8 cellular contexts compared by ENCODE assay signal in the genomic region with DNA sequence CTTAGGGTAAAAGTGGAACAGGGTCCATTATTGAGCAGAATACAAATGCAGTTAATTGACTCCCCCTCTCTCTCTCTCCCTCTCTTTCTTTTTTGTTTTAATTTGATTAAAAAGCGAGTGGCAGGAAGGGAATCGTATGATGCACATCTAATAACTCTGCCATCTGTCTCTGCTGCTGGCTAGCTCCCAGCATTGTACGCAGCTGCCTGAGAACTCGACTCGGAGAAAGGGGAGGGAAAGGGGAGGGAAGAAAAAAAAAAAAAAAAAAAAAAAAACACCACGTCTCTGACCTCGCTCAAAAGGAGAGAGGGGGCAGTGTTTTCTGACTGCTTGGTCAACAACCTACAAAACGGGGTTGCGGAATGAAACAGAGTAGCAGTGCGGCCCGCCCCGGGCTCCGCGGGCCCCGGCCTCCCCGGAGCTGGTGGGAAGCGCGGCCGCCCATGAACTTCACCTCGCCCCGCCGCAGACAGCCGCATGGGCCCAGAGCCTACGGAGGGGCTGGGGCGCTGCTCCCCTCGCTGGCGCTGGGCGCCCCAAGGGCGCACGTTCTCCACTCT.
A peak's percentile ranks its signal among the peaks of the same experiment; 100 is the strongest.
DNase-seq lines count a peak whose midpoint lies in the region; ATAC-seq and TF ChIP-seq lines count a peak whose summit lies in the region.

No MANE protein-coding gene starts in this region.

- H3K27ac Mint-ChIP-seq in activated CD8-positive, alpha-beta T cell treated with anti-CD3 and anti-CD28 coated beads for 36 hours, result no peak overlapping the region
- H3K27ac Mint-ChIP-seq in nephron, result peak overlapping the region; percentile 90 to 93 (median 90)

- H3K36me3 Mint-ChIP-seq in activated CD8-positive, alpha-beta T cell treated with anti-CD3 and anti-CD28 coated beads for 36 hours (ENCODE audit: low read depth), result no peaks in the 10 kb centered on the region
- no peaks in the 10 kb centered on the region for H3K36me3 Mint-ChIP-seq in nephron (ENCODE audit: low read depth)

- H3K4me3 ChIP-seq in AG04449 (ENCODE audit: low read depth, low read length), result peak overlapping the region; percentile 63

- CTCF ChIA-PET in AG04449 (lab: Yijun Ruan, JAX), result interaction anchor here (1.0 to 2.2 kb wide), 4 partner anchors 12 to 92 kb away, joined by 3 to 7 read pairs (median 4); no protein-coding TSS in a partner anchor
- CTCF ChIA-PET in activated CD8-positive, alpha-beta T cell treated with anti-CD3 and anti-CD28 coated beads for 36 hours (lab: Charles Lee), result no interaction called here

- no peaks in the 10 kb centered on the region for H3K9me3 Mint-ChIP-seq in activated CD8-positive, alpha-beta T cell treated with anti-CD3 and anti-CD28 coated beads for 36 hours
- H3K9me3 Mint-ChIP-seq in nephron, result no peaks in the 10 kb centered on the region

- POLR2A ChIA-PET in AG04449 (lab: Yijun Ruan, JAX), result interaction anchor here (0.5 to 1.0 kb wide), 3 partner anchors 59 to 441 kb away, joined by 3 to 7 read pairs (median 3); no protein-coding TSS in a partner anchor
- POLR2A ChIA-PET in activated CD8-positive, alpha-beta T cell treated with anti-CD3 and anti-CD28 coated beads for 36 hours (lab: Charles Lee), result no interaction called here

- peak; percentile 71 for DNase-seq in AG04449 (ENCODE audit: low read depth, low spot score)
- DNase-seq in NCI-H187 (lab: John Stamatoyannopoulos, UW), result peak; percentile 49 to 65
- DNase-seq in activated CD8-positive, alpha-beta T cell treated with anti-CD3 and anti-CD28 coated beads for 36 hours, result peak; percentile 23
- DNase-seq in foreskin melanocyte, result peak; percentile 89
- no peak for DNase-seq in activated CD4-positive, CD25-positive, alpha-beta regulatory T cell (lab: John Stamatoyannopoulos, UW)

- TF ChIP-seq CTCF in AG04449 (IDR thresholded peaks at IDR 0.05; ENCODE audit: insufficient read depth, low read length, missing control alignments) (no peak), nephron (IDR thresholded peaks at IDR 0.05; ENCODE audit: unreplicated experiment in 3 of 3) (no peak)
- TF ChIP-seq CTCF in activated CD8-positive, alpha-beta T cell treated with anti-CD3 and anti-CD28 coated beads for 36 hours (IDR thresholded peaks at IDR 0.05), result no peak

- H3K27me3 Mint-ChIP-seq in activated CD8-positive, alpha-beta T cell treated with anti-CD3 and anti-CD28 coated beads for 36 hours, result peaks cover 27% of the 10 kb centered on the region
- H3K27me3 Mint-ChIP-seq in nephron (ENCODE audit: low read depth), result no peaks in the 10 kb centered on the region

- peaks cover 8% of the 10 kb centered on the region for H3K4me1 Mint-ChIP-seq in activated CD8-positive, alpha-beta T cell treated with anti-CD3 and anti-CD28 coated beads for 36 hours (ENCODE audit: low read depth)
- peaks cover 41% of the 10 kb centered on the region for H3K4me1 Mint-ChIP-seq in nephron

- intact Hi-C loops in activated CD8-positive, alpha-beta T cell treated with anti-CD3 and anti-CD28 coated beads for 36 hours (cut with micrococcal nuclease), result no loop called here

- peak overlapping the region; percentile 38 for H3K4me3 Mint-ChIP-seq in activated CD8-positive, alpha-beta T cell treated with anti-CD3 and anti-CD28 coated beads for 36 hours
- H3K4me3 Mint-ChIP-seq in nephron, result peak overlapping the region; percentile 90 to 95 (median 93)

- peak; percentile 64 for ATAC-seq in GM18502 (IDR thresholded peaks at IDR 0.05; ENCODE audit: poor library complexity, unreplicated experiment)
- peak; percentile 61 for ATAC-seq in HG02884 (IDR thresholded peaks at IDR 0.05; ENCODE audit: unreplicated experiment)
- ATAC-seq in activated CD8-positive, alpha-beta T cell treated with anti-CD3 and anti-CD28 coated beads for 36 hours, result peak; percentile 30

Comparison
In these comparisons a context has a peak if more than half of its experiments do, and no peak if none do; other contexts are left out.
1. DNase-seq: peak in AG04449 (single experiment), NCI-H187 (2 of 2), activated CD8-positive, alpha-beta T cell treated with anti-CD3 and anti-CD28 coated beads for 36 hours (single experiment) and foreskin melanocyte (single experiment); none in activated CD4-positive, CD25-positive, alpha-beta regulatory T cell (0 of 4).
2. Peak in every context shown above with its lines, with median percentiles within 50 percentile points of each other: ATAC-seq.